13 cellular contexts compared by ENCODE assay signal in genomic region chr21:37459575-37459974, GRCh38.
DNase-seq lines count a peak whose midpoint lies in the region; ATAC-seq and TF ChIP-seq lines count a peak whose summit lies in the region.
"Had no signal": no experiment of that assay in that cellular context is flagged by ENCODE, and none has a peak within 500 bp of the region (broad histone marks: within the 10 kb centered on the region; RNA-seq: fewer than 3 reads in every experiment).

No MANE protein-coding gene starts in this region.

- H3K27ac ChIP-seq in caudate nucleus (ENCODE audit: low read depth, low read length) = no peak overlapping the region
- H3K27ac ChIP-seq: prostate gland had no signal

- H3K4me3 Mint-ChIP-seq in mesothelial cell of epicardium = no peak overlapping the region
- H3K4me3 Mint-ChIP-seq: activated CD8-positive, alpha-beta memory T cell treated with anti-CD3 and anti-CD28 coated beads, Interleukin-2, amount 10 ng/mL, durations not matched to agents 7 days and 5 days had no signal

- H3K4me1 Mint-ChIP-seq in mesothelial cell of epicardium = peaks cover 64% of the 10 kb centered on the region

- ATAC-seq in HG02610 (IDR thresholded peaks at IDR 0.05; ENCODE audit: unreplicated experiment) (no peak), GM21619 (IDR thresholded peaks at IDR 0.05; ENCODE audit: unreplicated experiment) (no peak)
- ATAC-seq: activated CD8-positive, alpha-beta memory T cell treated with anti-CD3 and anti-CD28 coated beads, Interleukin-2, amount 10 ng/mL, durations not matched to agents 7 days and 5 days had no signal

- no peaks in the 10 kb centered on the region for H3K36me3 Mint-ChIP-seq in mesothelial cell of epicardium

- no peaks in the 10 kb centered on the region for H3K27me3 Mint-ChIP-seq in mesothelial cell of epicardium (ENCODE audit: low read depth)
- H3K27me3 Mint-ChIP-seq: activated CD8-positive, alpha-beta memory T cell treated with anti-CD3 and anti-CD28 coated beads, Interleukin-2, amount 10 ng/mL, durations not matched to agents 7 days and 5 days had no signal

- H3K27ac Mint-ChIP-seq in mesothelial cell of epicardium = peak overlapping the region; percentile 88
- H3K27ac Mint-ChIP-seq: activated CD8-positive, alpha-beta memory T cell treated with anti-CD3 and anti-CD28 coated beads, Interleukin-2, amount 10 ng/mL, durations not matched to agents 7 days and 5 days had no signal

- peak; percentile 74 for DNase-seq in AG20443 (ENCODE audit: low spot score)
- DNase-seq in HS-27A (ENCODE audit: low read depth) = peak; percentile 11
- DNase-seq in astrocyte of the hippocampus (ENCODE audit: low read depth, low spot score) = peak; percentile 38
- no peak for DNase-seq in mesothelial cell of epicardium (ENCODE audit: low spot score in 2 of 2, unreplicated experiment in 2 of 2)
- DNase-seq in HuH-7 (ENCODE audit: low spot score) = no peak
- DNase-seq in caudate nucleus (lab: John Stamatoyannopoulos, UW) = no peak
- DNase-seq: activated CD8-positive, alpha-beta memory T cell treated with anti-CD3 and anti-CD28 coated beads, Interleukin-2, amount 10 ng/mL, durations not matched to agents 7 days and 5 days; effector memory CD4-positive, alpha-beta T cell; stimulated activated CD4-positive, alpha-beta T cell treated with anti-CD3 and anti-CD28 coated beads, Interleukin-4, amount 100 ng/mL, for 24 hours; T-helper 9 cell had no signal

- no peaks in the 10 kb centered on the region for H3K9me3 Mint-ChIP-seq in mesothelial cell of epicardium

- TF ChIP-seq CTCF in mesothelial cell of epicardium (IDR thresholded peaks at IDR 0.05; ENCODE audit: unreplicated experiment) = no peak

Comparison
In these comparisons a context has a peak if more than half of its experiments do, and no peak if none do; other contexts are left out.
1. DNase-seq: peak in AG20443 (single experiment), HS-27A (single experiment) and astrocyte of the hippocampus (single experiment); none in mesothelial cell of epicardium (0 of 2), HuH-7 (single experiment) and caudate nucleus (0 of 61).